In genomic region chr10:100997364-100998182, GRCh38 we compare ENCODE assay signal across 8 cellular contexts. TPM values are rescaled to one million over a fixed set of nuclear protein-coding genes. Genes with fewer than 3 reads are reported as not detected.
DNase-seq lines count a peak whose midpoint lies in the region; TF ChIP-seq lines count a peak whose summit lies in the region.

No MANE protein-coding gene starts in this region.

- H3K27ac ChIP-seq in Peyer's patch, result peak overlapping the region; percentile 95 to 100 (median 96)
- peak overlapping the region; percentile 95 for H3K27ac ChIP-seq in stomach smooth muscle (ENCODE audit: low read length)

- peaks cover 55% of the 10 kb centered on the region for H3K4me1 Mint-ChIP-seq in nephron progenitor cell

- DNase-seq in ACHN, result peak; percentile 87
- DNase-seq in HT-29 (ENCODE audit: low spot score), result peak; percentile 89
- DNase-seq in Peyer's patch, result peak; percentile 87 to 93 (median 93)
- peak; percentile 66 for DNase-seq in activated T-helper 9 cell treated with anti-CD3 and anti-CD28 coated beads, Interleukin-2, amount 50 U/mL, for 16 hours (ENCODE audit: low read depth)
- DNase-seq in fibroblast of pulmonary artery (ENCODE audit: low read depth), result peak; percentile 76
- peak; percentile 85 for DNase-seq in nephron progenitor cell

- peak overlapping the region; percentile 97 for H3K27ac Mint-ChIP-seq in nephron progenitor cell

- peaks cover 13% of the 10 kb centered on the region for H3K36me3 Mint-ChIP-seq in nephron progenitor cell (ENCODE audit: low read depth)

- TF ChIP-seq POLR2A in GM15510 (IDR thresholded peaks at IDR 0.05; ENCODE audit: borderline replicate concordance, extremely low read depth, insufficient read length) (peak; percentile 49), Peyer's patch (IDR thresholded peaks at IDR 0.05) (peak; percentile 25 to 28)

- H3K36me3 ChIP-seq in Peyer's patch, result peaks cover 0 to 9% (median 0%) of the 10 kb centered on the region in 3 donors
- peaks cover 8 to 11% of the 10 kb centered on the region in 2 donors for H3K36me3 ChIP-seq in stomach smooth muscle (ENCODE audit: control insufficient read depth in 2 of 2, insufficient read depth in 2 of 2, low read length in 2 of 2)

- peak; percentile 58 to 93 (median 91) for TF ChIP-seq CTCF in Peyer's patch (IDR thresholded peaks at IDR 0.05)
- TF ChIP-seq CTCF in fibroblast of pulmonary artery (IDR thresholded peaks at IDR 0.05; ENCODE audit: low read length, missing control alignments), result peak; percentile 81
- TF ChIP-seq CTCF in nephron progenitor cell (IDR thresholded peaks at IDR 0.05), result peak; percentile 87

- H3K9ac ChIP-seq in stomach smooth muscle (ENCODE audit: low read length in 2 of 2), result peak overlapping the region; percentile 68 to 81

- peaks cover 0 to 41% (median 13%) of the 10 kb centered on the region in 4 donors for H3K4me1 ChIP-seq in Peyer's patch
- H3K4me1 ChIP-seq in stomach smooth muscle (ENCODE audit: control insufficient read depth, insufficient read depth, low read length), result peaks cover 44% of the 10 kb centered on the region

- H3K9me3 ChIP-seq in Peyer's patch (no peaks in the 10 kb centered on the region), stomach smooth muscle (ENCODE audit: control insufficient read depth in 2 of 2, low read length in 2 of 2) (no peaks in the 10 kb centered on the region)

- peak overlapping the region; percentile 88 for H3K4me3 Mint-ChIP-seq in nephron progenitor cell

- H3K4me3 ChIP-seq in Peyer's patch (peak overlapping the region; percentile 75 to 96 (median 79)), fibroblast of pulmonary artery (replicated peaks; ENCODE audit: low read depth, low read length) (peak overlapping the region; percentile 89), stomach smooth muscle (ENCODE audit: low read length in 2 of 2) (peak overlapping the region; percentile 69 to 90)

- H3K27me3 ChIP-seq in Peyer's patch (no peaks in the 10 kb centered on the region), stomach smooth muscle (ENCODE audit: control insufficient read depth in 1 of 2, insufficient read depth in 2 of 2, low read length in 2 of 2) (no peaks in the 10 kb centered on the region)

- in situ Hi-C loops in ACHN (cut with HindIII; ENCODE audit: low pct_ligation_motif_present, low pct_unique_long_range_greater_than_20kb, low sequenced_read_pairs), result no loop called here

- peaks cover 3% of the 10 kb centered on the region for H3K27me3 Mint-ChIP-seq in nephron progenitor cell (ENCODE audit: low read depth, poor library complexity)

- H3K9me3 Mint-ChIP-seq in nephron progenitor cell, result no peaks in the 10 kb centered on the region

RNA-seq across cellular contexts. Expression of gene LZTS2, which starts 2.0 kb away (rescaled TPM):
- 154 and 172 TPM in 2 replicates for total RNA-seq in HT-29 (2014; rRNA removed; shearing (Covaris generic))
- 10 to 100 TPM; 28.0 to 57.4 (median 47.1) TPM for total RNA-seq in Peyer's patch

RNA-seq across cellular contexts. Expression of gene TWNK, which starts 10.2 kb away (rescaled TPM):
- total RNA-seq in HT-29 (2014; rRNA removed; shearing (Covaris generic)), result 15.9 and 18.8 TPM in 2 replicates
- total RNA-seq in Peyer's patch, result 10 to 100 TPM in 1 of 4 donors, 1 to 10 TPM in 3; 3.8 to 18.2 (median 4.4) TPM

RNA-seq across cellular contexts. Expression of gene MRPL43, which starts 10.3 kb away (rescaled TPM):
- 141 and 174 TPM in 2 replicates for total RNA-seq in HT-29 (2014; rRNA removed; shearing (Covaris generic))
- 10 to 100 TPM; 40.5 to 85.5 (median 61.7) TPM for total RNA-seq in Peyer's patch

RNA-seq across cellular contexts. Expression of gene SEMA4G, which starts 28.3 kb away (rescaled TPM):
- total RNA-seq in HT-29 (2014; rRNA removed; shearing (Covaris generic)), result 24.6 and 29.6 TPM in 2 replicates
- total RNA-seq in Peyer's patch, result 100 to 1,000 TPM in 3 of 4 donors, 10 to 100 TPM in 1; 16.5 to 233 (median 185) TPM

RNA-seq across cellular contexts. Expression of gene PDZD7, which starts 33.4 kb away (rescaled TPM):
- total RNA-seq in HT-29 (2014; rRNA removed; shearing (Covaris generic)), result 6.3 and 7.4 TPM in 2 replicates
- 10 to 100 TPM in 3 of 4 donors, under 1 TPM in 1; 0.83 to 58.7 (median 51.3) TPM for total RNA-seq in Peyer's patch

Comparison
In these comparisons a context has a peak if more than half of its experiments do, and no peak if none do; other contexts are left out.
1. Peak in every context shown above with its lines: DNase-seq, H3K4me3 ChIP-seq and H3K27ac ChIP-seq.